ENCODE assay signal across 8 cellular contexts in the genomic region with DNA sequence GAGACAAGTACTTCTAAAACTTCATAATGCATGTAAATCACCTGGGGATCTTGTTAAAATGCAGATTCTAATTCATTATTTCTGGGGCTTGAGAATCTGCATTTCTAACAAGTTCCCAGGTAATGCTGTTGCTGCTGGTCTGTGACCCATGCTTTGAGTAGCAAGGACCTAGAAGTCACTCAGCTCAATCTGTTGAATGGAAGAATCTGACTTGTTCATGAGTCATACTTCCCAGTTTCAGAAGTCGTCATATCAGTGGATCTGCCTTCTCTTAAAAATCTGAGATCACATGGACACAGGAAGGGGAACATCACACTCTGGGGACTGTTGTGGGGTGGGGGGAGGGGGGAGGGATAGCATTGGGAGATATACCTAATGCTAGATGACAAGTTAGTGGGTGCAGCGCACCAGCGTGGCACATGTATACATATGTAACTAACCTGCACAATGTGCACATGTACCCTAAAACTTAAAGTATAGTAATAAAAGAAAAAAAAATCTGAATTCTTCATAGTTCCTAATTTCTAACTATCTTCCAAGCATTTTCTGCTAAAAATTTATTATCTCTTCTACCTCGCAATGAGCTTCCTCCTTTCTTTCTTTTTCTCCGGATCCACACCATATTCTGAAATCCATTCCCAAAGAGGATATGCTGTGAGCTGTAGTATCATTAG. TPM values are rescaled to one million over a fixed set of nuclear protein-coding genes. Genes with fewer than 3 reads are reported as not detected.
A peak's percentile ranks its signal among the peaks of the same experiment; 100 is the strongest.
DNase-seq lines count a peak whose midpoint lies in the region; ATAC-seq and TF ChIP-seq lines count a peak whose summit lies in the region.
"Not testable (repeated sequence)": the region's sequence is repeated elsewhere in the genome, so short reads cannot be mapped to it uniquely, and the experiment has no call there.

No MANE protein-coding gene starts in this region.

- peaks cover 55% of the 10 kb centered on the region for H3K4me1 Mint-ChIP-seq in activated CD8-positive, alpha-beta memory T cell treated with anti-CD3 and anti-CD28 coated beads, Interleukin-2, amount 10 ng/mL, durations not matched to agents 7 days and 5 days

- H3K27me3 ChIP-seq in GM23248 (replicated peaks; ENCODE audit: insufficient read depth); OCI-LY3 (ENCODE audit: low read depth, low read length); trophoblast cell (ENCODE audit: insufficient read depth, low read length): not testable (repeated sequence)

- H3K4me1 ChIP-seq in GM23248 (ENCODE audit: insufficient read depth): peaks cover 13% of the 10 kb centered on the region
- H3K4me1 ChIP-seq in OCI-LY3 (ENCODE audit: low read length): peaks cover 33% of the 10 kb centered on the region
- H3K4me1 ChIP-seq in trophoblast cell (ENCODE audit: control insufficient read depth in 1 of 2, insufficient read depth in 2 of 2, low read length in 2 of 2): not testable (repeated sequence)

- H2AK5ac ChIP-seq in trophoblast cell (ENCODE audit: low read length): not testable (repeated sequence)

- peak overlapping the region; percentile 89 for H3K27ac Mint-ChIP-seq in activated CD8-positive, alpha-beta memory T cell treated with anti-CD3 and anti-CD28 coated beads, Interleukin-2, amount 10 ng/mL, durations not matched to agents 7 days and 5 days

- not testable (repeated sequence) for H2BK5ac ChIP-seq in trophoblast cell (ENCODE audit: low read depth, low read length, poor library complexity)

- not testable (repeated sequence) for H3K79me2 ChIP-seq in GM23248 (ENCODE audit: insufficient read depth); OCI-LY3 (ENCODE audit: low read length); trophoblast cell (ENCODE audit: control insufficient read depth, insufficient read depth, low read length, poor library complexity)

- H3K9me2 ChIP-seq in GM23248 (ENCODE audit: insufficient read depth): not testable (repeated sequence)

- 74 to 77% methylated on average over 5 of the region's 5 CpGs for WGBS in GM23248 (ENCODE audit: low coverage in 1 of 2, low lambda C conversion rate in 2 of 2, missing lambda C conversion rate in 2 of 2), 2 experiments
- WGBS in trophoblast cell (ENCODE audit: extremely low coverage, insufficient coverage, insufficient read length): no CpG with 5 or more reads among the region's 5 CpGs

- not testable (repeated sequence) for H3K36me3 ChIP-seq in GM23248 (ENCODE audit: low read depth); OCI-LY3 (replicated peaks; ENCODE audit: low read depth, low read length); trophoblast cell (ENCODE audit: control insufficient read depth in 1 of 2, insufficient read depth in 2 of 2, low read length in 2 of 2)

- not testable (repeated sequence) for H3K79me1 ChIP-seq in trophoblast cell (ENCODE audit: low read length)

- CTCF ChIA-PET in activated CD8-positive, alpha-beta memory T cell treated with anti-CD3 and anti-CD28 coated beads, Interleukin-2, amount 10 ng/mL, durations not matched to agents 7 days and 5 days (lab: Charles Lee): interaction anchor here (1.5 to 2.6 kb wide), 2 partner anchors 9 to 45 kb away, joined by 4 to 11 read pairs; no protein-coding TSS in a partner anchor

- peaks cover 20% of the 10 kb centered on the region for H3F3A ChIP-seq in GM23248 (ENCODE audit: insufficient read depth)

- in situ Hi-C loops in GM23248 (cut with MboI): not testable (repeated sequence)

- not testable (repeated sequence) for H3K23ac ChIP-seq in trophoblast cell (ENCODE audit: low read length)

- H4K20me1 ChIP-seq in GM23248 (ENCODE audit: insufficient read depth); OCI-LY3 (ENCODE audit: insufficient read depth, low read length): not testable (repeated sequence)

- H3K4ac ChIP-seq in trophoblast cell (ENCODE audit: low read depth, low read length): not testable (repeated sequence)

- H3K27me3 Mint-ChIP-seq in activated CD8-positive, alpha-beta memory T cell treated with anti-CD3 and anti-CD28 coated beads, Interleukin-2, amount 10 ng/mL, durations not matched to agents 7 days and 5 days: not testable (repeated sequence)

- H2BK12ac ChIP-seq in trophoblast cell (ENCODE audit: low read length): not testable (repeated sequence)

- not testable (repeated sequence) for H3K4me2 ChIP-seq in GM23248 (ENCODE audit: unreplicated experiment); trophoblast cell (ENCODE audit: low read length)
- peak overlapping the region; percentile 60 for H3K4me2 ChIP-seq in OCI-LY3 (ENCODE audit: low read length)

- not testable (repeated sequence) for H3K9ac ChIP-seq in GM23248; trophoblast cell (ENCODE audit: low read length)
- H3K9ac ChIP-seq in OCI-LY3 (ENCODE audit: low read length): peak overlapping the region; percentile 1; the same call in 1 of the 2 replicates

- DNase-seq in AG20443 (ENCODE audit: low spot score): peak; percentile 44
- DNase-seq in GM23248: peak; percentile 70
- DNase-seq in activated CD8-positive, alpha-beta memory T cell treated with anti-CD3 and anti-CD28 coated beads, Interleukin-2, amount 10 ng/mL, durations not matched to agents 7 days and 5 days: peak; percentile 47
- DNase-seq in fibroblast of gingiva (ENCODE audit: low read depth): peak; percentile 27
- DNase-seq in trophoblast cell: peak; percentile 41 to 78

- not testable (repeated sequence) for H4K12ac ChIP-seq in trophoblast cell (ENCODE audit: low read depth, low read length)

- H4K91ac ChIP-seq in trophoblast cell (ENCODE audit: low read depth, low read length): not testable (repeated sequence)

- ATAC-seq in GM18861 (IDR thresholded peaks at IDR 0.05; ENCODE audit: unreplicated experiment) (peak; percentile 72), HG03175 (IDR thresholded peaks at IDR 0.05; ENCODE audit: unreplicated experiment) (peak; percentile 75)
- ATAC-seq in activated CD8-positive, alpha-beta memory T cell treated with anti-CD3 and anti-CD28 coated beads, Interleukin-2, amount 10 ng/mL, durations not matched to agents 7 days and 5 days: peak; percentile 81

- H3K9me3 Mint-ChIP-seq in activated CD8-positive, alpha-beta memory T cell treated with anti-CD3 and anti-CD28 coated beads, Interleukin-2, amount 10 ng/mL, durations not matched to agents 7 days and 5 days (ENCODE audit: low read depth): not testable (repeated sequence)

- H3K14ac ChIP-seq in trophoblast cell (ENCODE audit: low read length): not testable (repeated sequence)

- not testable (repeated sequence) for H3K9me3 ChIP-seq in GM23248 (ENCODE audit: low read depth); OCI-LY3 (ENCODE audit: insufficient read depth, low read length); trophoblast cell (ENCODE audit: insufficient read depth, low read depth, low read length)

- not testable (repeated sequence) for H3K27ac ChIP-seq in GM23248; trophoblast cell (ENCODE audit: low read depth, low read length)
- peak overlapping the region; percentile 17; the same call in 1 of the 2 replicates for H3K27ac ChIP-seq in OCI-LY3 (ENCODE audit: low read length)

- not testable (repeated sequence) for H3K4me3 ChIP-seq in GM23248; trophoblast cell (ENCODE audit: low read depth, low read length)
- H3K4me3 ChIP-seq in OCI-LY3 (ENCODE audit: low read length): peak overlapping the region; percentile 35; the same call in 1 of the 2 replicates

- H3K36me3 Mint-ChIP-seq in activated CD8-positive, alpha-beta memory T cell treated with anti-CD3 and anti-CD28 coated beads, Interleukin-2, amount 10 ng/mL, durations not matched to agents 7 days and 5 days: not testable (repeated sequence)

- not testable (repeated sequence) for TF ChIP-seq CTCF in OCI-LY3 (IDR thresholded peaks at IDR 0.05; ENCODE audit: low read depth, low read length)

- not testable (repeated sequence) for H3K18ac ChIP-seq in trophoblast cell (ENCODE audit: low read length)

- H2AFZ ChIP-seq in GM23248; OCI-LY3 (ENCODE audit: low read depth, low read length); trophoblast cell (ENCODE audit: insufficient read depth, low read length, poor library complexity): not testable (repeated sequence)

- not testable (repeated sequence) for H3K4me3 Mint-ChIP-seq in activated CD8-positive, alpha-beta memory T cell treated with anti-CD3 and anti-CD28 coated beads, Interleukin-2, amount 10 ng/mL, durations not matched to agents 7 days and 5 days

- H2BK120ac ChIP-seq in trophoblast cell (ENCODE audit: insufficient read depth, low read length, poor library complexity): not testable (repeated sequence)

- H4K8ac ChIP-seq in trophoblast cell (ENCODE audit: low read depth, low read length): not testable (repeated sequence)

RNA-seq across cellular contexts. Expression of gene CHST2, which starts 46.2 kb away (rescaled TPM):
- 10.4 and 12.0 TPM in 2 replicates for total RNA-seq in GM23248 (2014; rRNA removed; shearing (Covaris generic))
- polyA plus RNA-seq in GM23248 (2016; fragmentation: Nextera tagmentation; extraction: Ambion mirVana): 2.1 and 2.3 TPM in 2 replicates
- total RNA-seq in activated CD8-positive, alpha-beta memory T cell treated with anti-CD3 and anti-CD28 coated beads, Interleukin-2, amount 10 ng/mL, durations not matched to agents 7 days and 5 days: 10 to 100 TPM in 1 of 2 experiments, 1 to 10 TPM in 1; 2.9 to 16.3 TPM
- 2.3 and 2.5 TPM in 2 replicates for polyA plus RNA-seq in trophoblast cell (2013)
